14 cellular contexts compared by ENCODE assay signal in the genomic region with DNA sequence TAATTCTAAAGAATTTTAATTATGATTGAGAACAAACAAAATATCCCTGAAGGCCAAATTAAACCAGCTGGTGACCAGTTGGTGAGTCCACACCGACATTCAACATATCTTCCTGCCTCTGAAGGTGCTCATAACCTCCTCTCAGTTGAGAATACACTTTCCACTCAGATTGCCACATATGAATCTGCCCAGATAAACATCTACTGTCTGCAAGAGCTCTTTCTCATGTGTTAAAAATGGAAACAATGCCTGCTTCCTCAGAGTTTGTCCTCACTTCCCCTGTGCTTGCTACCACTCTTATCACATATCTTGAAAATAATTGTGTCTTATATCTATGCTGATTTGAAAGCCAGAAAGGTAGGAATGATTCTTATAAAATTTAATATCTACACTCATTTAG.
DNase-seq lines count a peak whose midpoint lies in the region; ATAC-seq and TF ChIP-seq lines count a peak whose summit lies in the region.
"Had no signal": no experiment of that assay in that cellular context is flagged by ENCODE, and none has a peak within 500 bp of the region (broad histone marks: within the 10 kb centered on the region; RNA-seq: fewer than 3 reads in every experiment).

No MANE protein-coding gene starts in this region.

- DNase-seq in GM04503 (ENCODE audit: low read depth): peak; percentile 19
- peak; percentile 9 for DNase-seq in NB4 (ENCODE audit: low read depth)
- DNase-seq in dedifferentiated amniotic fluid mesenchymal stem cell (ENCODE audit: extremely low spot score): peak; percentile 64
- peak; percentile 31 for DNase-seq in non-pigmented ciliary epithelial cell (ENCODE audit: low read depth)
- DNase-seq in RKO (ENCODE audit: low spot score): no peak
- no peak for DNase-seq in NCI-H1105 treated with DMSO at 0.1 percent for 48 hours (lab: John Stamatoyannopoulos, UW)
- DNase-seq: activated CD8-positive, alpha-beta T cell treated with anti-CD3 and anti-CD28 coated beads, Interleukin-2, amount 10 ng/mL, durations not matched to agents 7 days and 5 days; activated naive CD4-positive, alpha-beta T cell; CD8-positive, alpha-beta T cell; central memory CD4-positive, alpha-beta T cell; NCI-H2107; occipital lobe had no signal

- ATAC-seq in HG03442 (IDR thresholded peaks at IDR 0.05; ENCODE audit: unreplicated experiment): no peak
- ATAC-seq: activated CD8-positive, alpha-beta T cell treated with anti-CD3 and anti-CD28 coated beads, Interleukin-2, amount 10 ng/mL, durations not matched to agents 7 days and 5 days; CD8-positive, alpha-beta T cell had no signal

- H3K4me3 ChIP-seq in NB4 (ENCODE audit: low read depth, low read length): no peak overlapping the region
- H3K4me3 ChIP-seq: lung had no signal

- no peak for TF ChIP-seq POLR2A in NB4 (IDR thresholded peaks at IDR 0.05; ENCODE audit: extremely low read depth, insufficient read length)

- TF ChIP-seq CTCF in NB4 (IDR thresholded peaks at IDR 0.05; ENCODE audit: low read depth, low read length): no peak

Comparison
In these comparisons a context has a peak if more than half of its experiments do, and no peak if none do; other contexts are left out.
1. DNase-seq: peak in GM04503 (single experiment), NB4 (single experiment), dedifferentiated amniotic fluid mesenchymal stem cell (single experiment) and non-pigmented ciliary epithelial cell (single experiment); none in RKO (single experiment) and NCI-H1105 treated with DMSO at 0.1 percent for 48 hours (single experiment).